Comparison of ENCODE assay signal across 14 cellular contexts in genomic region chr2:129922571-129923264, GRCh38. TPM values are rescaled to one million over a fixed set of nuclear protein-coding genes. Genes with fewer than 3 reads are reported as not detected.
A peak's percentile ranks its signal among the peaks of the same experiment; 100 is the strongest.
DNase-seq lines count a peak whose midpoint lies in the region; ATAC-seq, FAIRE-seq and TF ChIP-seq lines count a peak whose summit lies in the region.
"Had no signal": no experiment of that assay in that cellular context is flagged by ENCODE, and none has a peak within 500 bp of the region (broad histone marks: within the 10 kb centered on the region; RNA-seq: fewer than 3 reads in every experiment).

No MANE protein-coding gene starts in this region.

- WGBS in body of pancreas, 2 donors: 19 to 57% methylated on average over 6 to 21 of the region's 21 CpGs

- H3K4me1 Mint-ChIP-seq in nephron progenitor cell: peaks cover 6% of the 10 kb centered on the region
- H3K4me1 Mint-ChIP-seq: immature natural killer cell had no signal

- H3K36me3 ChIP-seq in H7 (replicated peaks; ENCODE audit: control insufficient read depth, insufficient read depth, low read length): no peaks in the 10 kb centered on the region
- no peaks in the 10 kb centered on the region for H3K36me3 ChIP-seq in body of pancreas (replicated peaks in 1 of 2; ENCODE audit: insufficient read depth in 1 of 2, low read depth in 2 of 2)
- H3K36me3 ChIP-seq: neutrophil had no signal

- H3K27me3 ChIP-seq in H7 (ENCODE audit: control insufficient read depth, insufficient read depth, low read length) (peaks cover 9% of the 10 kb centered on the region), body of pancreas (no peaks in the 10 kb centered on the region)

- no peak overlapping the region for H3K27ac ChIP-seq in body of pancreas
- H3K27ac ChIP-seq: neutrophil had no signal

- peaks cover 32% of the 10 kb centered on the region for H3K9me3 Mint-ChIP-seq in nephron progenitor cell

- no peak for TF ChIP-seq CTCF in body of pancreas (IDR thresholded peaks at IDR 0.05)
- TF ChIP-seq CTCF in nephron progenitor cell (IDR thresholded peaks at IDR 0.05): no peak

- no peak overlapping the region for H3K27ac Mint-ChIP-seq in nephron progenitor cell
- H3K27ac Mint-ChIP-seq: activated naive CD4-positive, alpha-beta T cell treated with anti-CD3 and anti-CD28 coated beads, Interleukin-2, amount 50 U/mL, for 72 hours; immature natural killer cell had no signal

- intact Hi-C loops in body of pancreas (cut with DNase I): no loop called here

- H3K36me3 Mint-ChIP-seq in nephron progenitor cell (ENCODE audit: low read depth): peaks cover 4% of the 10 kb centered on the region

- H3K4me3 ChIP-seq in H7 (ENCODE audit: insufficient read depth, low read depth, low read length) (peak overlapping the region; percentile 28; the same call in 1 of the 2 replicates), body of pancreas (no peak overlapping the region)

- H3K4me3 Mint-ChIP-seq in nephron progenitor cell: peak overlapping the region; percentile 74
- H3K4me3 Mint-ChIP-seq: immature natural killer cell had no signal

- no peak for TF ChIP-seq POLR2A in body of pancreas (IDR thresholded peaks at IDR 0.05)
- TF ChIP-seq POLR2A in GM12892 (IDR thresholded peaks at IDR 0.05; ENCODE audit: low read depth, low read length): no peak

- H3K4me1 ChIP-seq in body of pancreas: peaks cover 12% of the 10 kb centered on the region

- DNase-seq in H7 (peak; percentile 62), NCI-H2107 treated with DMSO at 0.1 percent for 48 hours (lab: John Stamatoyannopoulos, UW; ENCODE audit: unreplicated experiment) (peak; percentile 71), body of pancreas (peak in 3 of 4 donors; percentile 39 to 46 (median 45)), nephron progenitor cell (peak; percentile 23), GM12892 (ENCODE audit: insufficient read length) (no peak), HuH-7.5 (ENCODE audit: low spot score) (no peak)
- DNase-seq: effector CD8-positive, alpha-beta T cell; immature natural killer cell had no signal

- FAIRE-seq in GM12892 (lab: Jason Lieb, UNC): no peak

- no peak for ATAC-seq in body of pancreas
- no peak for ATAC-seq in GM21825 (IDR thresholded peaks at IDR 0.05; ENCODE audit: unreplicated experiment)
- ATAC-seq: activated CD4-positive, CD25-positive, alpha-beta regulatory T cell treated with anti-CD3 and anti-CD28 coated beads, Interleukin-2, amount 50 U/mL, for 24 hours had no signal

- H3K27me3 Mint-ChIP-seq in nephron progenitor cell (ENCODE audit: low read depth, poor library complexity): peaks cover 62% of the 10 kb centered on the region

- H3K9me3 ChIP-seq in body of pancreas: peaks cover 0 to 5% (median 0%) of the 10 kb centered on the region in 3 donors
- H3K9me3 ChIP-seq: neutrophil had no signal

RNA-seq across cellular contexts. Expression of gene RAB6C, which starts 56.7 kb away (rescaled TPM):
- total RNA-seq in H7 (2014; rRNA removed; shearing (Covaris generic)): not detected in 2 replicates
- total RNA-seq in body of pancreas: under 1 TPM in 1 of 2 donors, not detected in 1; 0.52 TPM
- not detected for polyA plus RNA-seq in GM12892 (2012; ENCODE audit: missing spikeins)
- total RNA-seq: activated naive CD4-positive, alpha-beta T cell treated with anti-CD3 and anti-CD28 coated beads, Interleukin-2, amount 50 U/mL, for 72 hours; RPMI7951; subcutaneous adipose tissue had no signal
- polyA plus RNA-seq: immature natural killer cell had no signal

Comparison
In these comparisons a context has a peak if more than half of its experiments do, and no peak if none do; other contexts are left out.
1. DNase-seq: peak in H7 (single experiment), NCI-H2107 treated with DMSO at 0.1 percent for 48 hours (single experiment), body of pancreas (3 of 4) and nephron progenitor cell (single experiment); none in GM12892 (single experiment) and HuH-7.5 (single experiment).